Comparison of ENCODE assay signal across 1 cellular context in genomic region chr1:25559031-25559430, GRCh38.
TF ChIP-seq lines count a peak whose summit lies in the region.

No MANE protein-coding gene starts in this region.

TF ChIP-seq in endothelial cell of umbilical vein, 7 proteins besides CTCF, POLR2A, EP300 and RAD21:
- TF ChIP-seq GATA2 (IDR thresholded peaks at IDR 0.05; ENCODE audit: insufficient read depth, insufficient read length, low read depth, low read length) (no peak), EZH2 (IDR thresholded peaks at IDR 0.05; ENCODE audit: borderline replicate concordance, low read depth, low read length, severe bottlenecking) (no peak), FOS (IDR thresholded peaks at IDR 0.05; ENCODE audit: borderline replicate concordance, insufficient read depth, low read length) (no peak), MYC (IDR thresholded peaks at IDR 0.05; ENCODE audit: low read depth, low read length) (no peak), POLR2AphosphoS5 (IDR thresholded peaks at IDR 0.05; ENCODE audit: insufficient read depth, low read depth, low read length) (no peak), JUN (IDR thresholded peaks at IDR 0.05; ENCODE audit: borderline replicate concordance, insufficient read depth, insufficient read length, low read depth) (no peak)
- TF ChIP-seq, protein P1, sequence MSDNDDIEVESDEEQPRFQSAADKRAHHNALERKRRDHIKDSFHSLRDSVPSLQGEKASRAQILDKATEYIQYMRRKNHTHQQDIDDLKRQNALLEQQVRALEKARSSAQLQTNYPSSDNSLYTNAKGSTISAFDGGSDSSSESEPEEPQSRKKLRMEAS (IDR thresholded peaks at IDR 0.05; ENCODE audit: insufficient read depth, insufficient read length), result no peak
